In the genomic region with DNA sequence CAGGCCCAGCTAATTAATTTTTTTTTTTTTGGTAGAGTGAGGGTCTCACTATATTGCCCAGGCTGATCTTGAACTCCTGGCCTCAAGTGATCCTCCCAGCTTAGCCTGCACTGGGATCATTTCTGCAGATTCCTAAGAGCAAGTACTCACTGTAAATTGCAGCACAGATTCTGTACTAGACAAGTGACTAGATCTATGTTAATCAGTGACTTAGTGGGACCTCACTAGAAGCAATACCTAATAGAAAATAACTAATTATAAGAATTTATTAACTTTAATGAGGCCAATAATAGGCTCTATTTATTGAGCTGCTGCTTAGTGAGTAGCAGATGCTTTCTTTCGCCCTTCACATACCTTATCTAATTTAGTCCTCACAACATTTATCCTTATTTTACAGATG, we compare ENCODE assay signal across 1 cellular context.
TF ChIP-seq lines count a peak whose summit lies in the region.

No MANE protein-coding gene starts in this region.

TF ChIP-seq in IMR-90, 13 proteins besides CTCF, POLR2A, EP300 and RAD21 (continued from another document):
- TF ChIP-seq ELK1 (IDR thresholded peaks at IDR 0.05; ENCODE audit: borderline replicate concordance, low read depth, low read length), result no peak
